Comparison of ENCODE assay signal across 26 cellular contexts in the genomic region with DNA sequence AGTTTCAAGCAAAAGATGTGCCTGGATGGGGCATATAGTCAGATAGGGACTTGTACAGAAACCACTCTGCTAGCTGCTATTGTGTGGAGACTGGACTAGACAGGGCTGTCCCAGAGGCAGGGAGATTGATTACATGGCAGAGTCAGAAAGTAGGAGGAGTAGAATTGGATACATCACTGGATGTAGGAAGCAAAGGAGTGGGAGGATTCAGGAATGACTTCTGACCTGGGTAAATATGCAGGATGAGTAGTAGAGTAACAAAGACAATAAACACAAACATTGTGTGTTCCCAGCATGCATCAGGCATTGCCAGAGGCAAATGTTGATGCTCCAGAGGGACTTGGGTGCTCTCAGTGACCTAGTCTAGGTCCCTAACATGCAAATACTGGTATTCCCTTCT. TPM values are rescaled to one million over a fixed set of nuclear protein-coding genes. Genes with fewer than 3 reads are reported as not detected.
DNase-seq lines count a peak whose midpoint lies in the region; ATAC-seq and TF ChIP-seq lines count a peak whose summit lies in the region.
"Had no signal": no experiment of that assay in that cellular context is flagged by ENCODE, and none has a peak within 500 bp of the region (broad histone marks: within the 10 kb centered on the region; RNA-seq: fewer than 3 reads in every experiment).

No MANE protein-coding gene starts in this region.

- peaks cover 23% of the 10 kb centered on the region for H3K9me3 Mint-ChIP-seq in nephron progenitor cell
- H3K9me3 Mint-ChIP-seq: CD8-positive, alpha-beta T cell had no signal

- H3K36me3 ChIP-seq in breast epithelium (no peaks in the 10 kb centered on the region), spleen (no peaks in the 10 kb centered on the region)
- H3K36me3 ChIP-seq: SJCRH30 had no signal

- peak overlapping the region; percentile 36 for H3K27ac Mint-ChIP-seq in nephron progenitor cell
- H3K27ac Mint-ChIP-seq: CD8-positive, alpha-beta T cell had no signal

- H3K9me3 ChIP-seq in breast epithelium (no peaks in the 10 kb centered on the region), spleen (no peaks in the 10 kb centered on the region)
- H3K9me3 ChIP-seq: Caco-2, SJCRH30 had no signal

- TF ChIP-seq POLR2A in breast epithelium (IDR thresholded peaks at IDR 0.05): no peak
- no peak for TF ChIP-seq POLR2A in spleen (IDR thresholded peaks at IDR 0.05)

- H3K4me3 ChIP-seq in breast epithelium (no peak overlapping the region), spleen (no peak overlapping the region)
- H3K4me3 ChIP-seq: SJCRH30 had no signal

- no peak for TF ChIP-seq CTCF in C4-2B (conservative IDR thresholded peaks at IDR 0.05)
- TF ChIP-seq CTCF in nephron progenitor cell (IDR thresholded peaks at IDR 0.05): no peak
- TF ChIP-seq CTCF in breast epithelium (IDR thresholded peaks at IDR 0.05): no peak
- no peak for TF ChIP-seq CTCF in spleen (IDR thresholded peaks at IDR 0.05 in 8 of 11, conservative IDR thresholded peaks at IDR 0.05 in 3 of 11)

- H3K4me1 ChIP-seq in breast epithelium: no peaks in the 10 kb centered on the region
- H3K4me1 ChIP-seq in spleen: no peaks in the 10 kb centered on the region
- H3K4me1 ChIP-seq: Caco-2 had no signal

- DNase-seq in SW480 (ENCODE audit: low spot score) (peak; percentile 11), kidney glomerular epithelial cell (lab: John Stamatoyannopoulos, UW) (peak; percentile 1), nephron progenitor cell (no peak), breast epithelium (ENCODE audit: low spot score in 2 of 2) (no peak), spleen (no peak)
- DNase-seq in stimulated activated CD4-positive, alpha-beta T cell treated with anti-CD3 and anti-CD28 coated beads, Interleukin-4, amount 100 ng/mL, for 24 hours: no peak
- DNase-seq: C1 segment of cervical spinal cord; Caco-2; CD8-positive, alpha-beta T cell; DMS79 treated with DMSO at 0.1 percent for 48 hours; KBM-7; NCI-H1105 treated with DMSO at 0.1 percent for 48 hours; NCI-H146; NCI-H2107; NCI-H446; NCI-H524 treated with DMSO at 0.1 percent for 48 hours; SJCRH30 had no signal

- H3K4me3 Mint-ChIP-seq in nephron progenitor cell: no peak overlapping the region
- H3K4me3 Mint-ChIP-seq: CD8-positive, alpha-beta T cell had no signal

- ATAC-seq in HG03520 (IDR thresholded peaks at IDR 0.05; ENCODE audit: unreplicated experiment): no peak
- ATAC-seq: CD8-positive, alpha-beta T cell; HCT116; SK-N-SH treated with all-trans-retinoic acid at 6 μM for 48 hours had no signal

- intact Hi-C loops in breast epithelium (cut with DNase I; ENCODE audit: low total_unique reads): no loop called here
- intact Hi-C loops in spleen (cut with DNase I; ENCODE audit: low total_unique reads): no loop called here

- H3K27ac ChIP-seq in C4-2B (peak overlapping the region; percentile 53; the same call in 1 of the 2 replicates), breast epithelium (no peak overlapping the region), spleen (no peak overlapping the region)
- H3K27ac ChIP-seq: SJCRH30 had no signal

- peaks cover 8% of the 10 kb centered on the region for H3K27me3 Mint-ChIP-seq in nephron progenitor cell (ENCODE audit: low read depth, poor library complexity)

- peaks cover 54% of the 10 kb centered on the region for H3K4me1 Mint-ChIP-seq in nephron progenitor cell

- peaks cover 4% of the 10 kb centered on the region for H3K36me3 Mint-ChIP-seq in nephron progenitor cell (ENCODE audit: low read depth)
- H3K36me3 Mint-ChIP-seq: CD8-positive, alpha-beta T cell had no signal

- H3K27me3 ChIP-seq in breast epithelium (no peaks in the 10 kb centered on the region), spleen (replicated peaks in 1 of 7) (no peaks in the 10 kb centered on the region)
- H3K27me3 ChIP-seq: SJCRH30 had no signal

RNA-seq across cellular contexts. Expression of a gene that starts 30.9 kb away (rescaled TPM):
- total RNA-seq in breast epithelium (under 1 TPM in 2 of 3 donors, not detected in 1; 0.29 to 0.98 TPM), spleen (under 1 TPM in 1 of 7 donors, not detected in 6; 0.76 TPM)
- under 1 TPM in 1 of 3 donors, not detected in 2; 0.05 TPM for polyA plus RNA-seq in spleen
- total RNA-seq: A673; CD8-positive, alpha-beta T cell; LHCN-M2; SJCRH30 had no signal

RNA-seq across cellular contexts. Expression of a gene that starts 36.2 kb away (rescaled TPM):
- total RNA-seq in breast epithelium (not detected), spleen (not detected)
- polyA plus RNA-seq in spleen: not detected
- total RNA-seq: A673; Caco-2; CD8-positive, alpha-beta T cell; H4; HT-29; LHCN-M2; MCF 10A; SJCRH30 had no signal

RNA-seq across cellular contexts. Expression of a gene that starts 36.2 kb away (rescaled TPM):
- total RNA-seq in breast epithelium: under 1 TPM in 1 of 3 donors, not detected in 2; 0.32 TPM
- not detected for total RNA-seq in spleen
- not detected for polyA plus RNA-seq in spleen
- total RNA-seq: A673; Caco-2; CD8-positive, alpha-beta T cell; HT-29; LHCN-M2; MCF 10A; SJCRH30 had no signal

Comparison
In these comparisons a context has a peak if more than half of its experiments do, and no peak if none do; other contexts are left out.
1. DNase-seq: peak in SW480 (single experiment) and kidney glomerular epithelial cell (single experiment); none in nephron progenitor cell (single experiment), stimulated activated CD4-positive, alpha-beta T cell treated with anti-CD3 and anti-CD28 coated beads, Interleukin-4, amount 100 ng/mL, for 24 hours (single experiment), breast epithelium (0 of 2) and spleen (single experiment).